Comparison of ENCODE assay signal across 10 cellular contexts in genomic region chr18:26458526-26459232, GRCh38.
A peak's percentile ranks its signal among the peaks of the same experiment; 100 is the strongest.
DNase-seq lines count a peak whose midpoint lies in the region; ATAC-seq, FAIRE-seq and TF ChIP-seq lines count a peak whose summit lies in the region.
"Had no signal": no experiment of that assay in that cellular context is flagged by ENCODE, and none has a peak within 500 bp of the region (broad histone marks: within the 10 kb centered on the region; RNA-seq: fewer than 3 reads in every experiment).

No MANE protein-coding gene starts in this region.

- dilution Hi-C loops in keratinocyte (cut with MboI; ENCODE audit: extremely low pct_ligation_motif_present, low sequenced_read_pairs), result no loop called here

- no peaks in the 10 kb centered on the region for H3K9me3 Mint-ChIP-seq in activated CD4-positive, alpha-beta T cell treated with anti-CD3 and anti-CD28 coated beads for 36 hours (ENCODE audit: low read depth)
- H3K9me3 Mint-ChIP-seq: memory B cell had no signal

- DNase-seq in activated CD4-positive, alpha-beta T cell treated with anti-CD3 and anti-CD28 coated beads for 36 hours, result peak; percentile 33
- DNase-seq in activated CD4-positive, alpha-beta T cell treated with anti-CD3 and anti-CD28 coated beads for 1 hour, result no peak
- peak; percentile 33 for DNase-seq in OCI-M1 (lab: John Stamatoyannopoulos, UW)
- no peak for DNase-seq in keratinocyte (ENCODE audit: low read depth, low spot score)
- DNase-seq in NCI-H2107 treated with DMSO at 0.1 percent for 48 hours (lab: John Stamatoyannopoulos, UW; ENCODE audit: unreplicated experiment), result no peak
- DNase-seq in C1 segment of cervical spinal cord (lab: John Stamatoyannopoulos, UW), result no peak
- DNase-seq in NCI-H146 (lab: John Stamatoyannopoulos, UW), result no peak

- peak overlapping the region; percentile 37 for H3K27ac ChIP-seq in keratinocyte (ENCODE audit: control insufficient read depth, insufficient read depth, low read length)

- H3K4me3 Mint-ChIP-seq in activated CD4-positive, alpha-beta T cell treated with anti-CD3 and anti-CD28 coated beads for 36 hours, result no peak overlapping the region
- H3K4me3 Mint-ChIP-seq: B cell, memory B cell had no signal

- no peak for TF ChIP-seq CTCF in keratinocyte (optimal IDR thresholded peaks at IDR 0.05 in 1 of 3, IDR thresholded peaks at IDR 0.05 in 1 of 3, conservative IDR thresholded peaks at IDR 0.05 in 1 of 3; ENCODE audit: extremely low read depth in 1 of 3, insufficient read depth in 2 of 3, low read length in 3 of 3)

- peak; percentile 96 for ATAC-seq in activated CD4-positive, alpha-beta T cell treated with anti-CD3 and anti-CD28 coated beads for 36 hours
- peak; percentile 54 for ATAC-seq in HG02938 (IDR thresholded peaks at IDR 0.05; ENCODE audit: unreplicated experiment)

- H3K9me3 ChIP-seq in keratinocyte (ENCODE audit: control insufficient read depth, low read depth, low read length), result no peaks in the 10 kb centered on the region

- H3K27me3 ChIP-seq in keratinocyte (ENCODE audit: control insufficient read depth, extremely low read depth, insufficient read depth, low read length), result no peaks in the 10 kb centered on the region

- H3K36me3 ChIP-seq in keratinocyte (ENCODE audit: control insufficient read depth in 2 of 2, extremely low read depth in 1 of 2, insufficient read depth in 2 of 2, low read length in 2 of 2), result peaks cover 8 to 15% of the 10 kb centered on the region in 2 experiments

- no peaks in the 10 kb centered on the region for H3K27me3 Mint-ChIP-seq in activated CD4-positive, alpha-beta T cell treated with anti-CD3 and anti-CD28 coated beads for 36 hours
- H3K27me3 Mint-ChIP-seq: B cell, memory B cell had no signal

- POLR2A ChIA-PET in activated CD4-positive, alpha-beta T cell treated with anti-CD3 and anti-CD28 coated beads for 36 hours (lab: Charles Lee), result no interaction called here

- intact Hi-C loops in activated CD4-positive, alpha-beta T cell treated with anti-CD3 and anti-CD28 coated beads for 36 hours (cut with DNase I, micrococcal nuclease), result no loop called here

- no peak overlapping the region for H3K4me2 ChIP-seq in keratinocyte (ENCODE audit: control insufficient read depth, extremely low read depth, insufficient read depth, low read depth, low read length)

- no peak for FAIRE-seq in keratinocyte (lab: Jason Lieb, UNC)

- H3K9ac ChIP-seq in keratinocyte (ENCODE audit: control insufficient read depth, extremely low read depth, insufficient read depth, low read length), result no peak overlapping the region

- H3K27ac Mint-ChIP-seq in activated CD4-positive, alpha-beta T cell treated with anti-CD3 and anti-CD28 coated beads for 36 hours, result peak overlapping the region; percentile 24
- H3K27ac Mint-ChIP-seq: B cell, memory B cell had no signal

- H3K4me1 ChIP-seq in keratinocyte (ENCODE audit: control insufficient read depth, extremely low read depth, insufficient read depth, low read length), result peaks cover 23% of the 10 kb centered on the region

- H3K79me2 ChIP-seq in keratinocyte (ENCODE audit: control insufficient read depth, insufficient read depth, low read length), result no peaks in the 10 kb centered on the region

- CTCF ChIA-PET in activated CD4-positive, alpha-beta T cell treated with anti-CD3 and anti-CD28 coated beads for 36 hours (lab: Charles Lee), result no interaction called here

- peaks cover 6% of the 10 kb centered on the region for H3K36me3 Mint-ChIP-seq in activated CD4-positive, alpha-beta T cell treated with anti-CD3 and anti-CD28 coated beads for 36 hours (ENCODE audit: low read depth)

- no peaks in the 10 kb centered on the region for H3K9me1 ChIP-seq in keratinocyte (ENCODE audit: control insufficient read depth, extremely low read depth, insufficient read depth, low read length)

- H3K4me3 ChIP-seq in keratinocyte (ENCODE audit: control insufficient read depth in 2 of 3, extremely low read depth in 1 of 3, insufficient read depth in 2 of 3, low read depth in 1 of 3, low read length in 3 of 3), result no peak overlapping the region

- peaks cover 8% of the 10 kb centered on the region for H3K4me1 Mint-ChIP-seq in activated CD4-positive, alpha-beta T cell treated with anti-CD3 and anti-CD28 coated beads for 36 hours
- H3K4me1 Mint-ChIP-seq: memory B cell had no signal

- no peak overlapping the region for H2AFZ ChIP-seq in keratinocyte (ENCODE audit: control insufficient read depth, low read length)

- H4K20me1 ChIP-seq in keratinocyte (ENCODE audit: control insufficient read depth, extremely low read depth, insufficient read depth, low read length), result no peaks in the 10 kb centered on the region

Comparison
In these comparisons a context has a peak if more than half of its experiments do, and no peak if none do; other contexts are left out.
1. DNase-seq: peak in activated CD4-positive, alpha-beta T cell treated with anti-CD3 and anti-CD28 coated beads for 36 hours (single experiment) and OCI-M1 (single experiment); none in activated CD4-positive, alpha-beta T cell treated with anti-CD3 and anti-CD28 coated beads for 1 hour (single experiment), keratinocyte (single experiment), NCI-H2107 treated with DMSO at 0.1 percent for 48 hours (single experiment), C1 segment of cervical spinal cord (0 of 14) and NCI-H146 (single experiment).